ENCODE assay signal across 9 cellular contexts in the genomic region with DNA sequence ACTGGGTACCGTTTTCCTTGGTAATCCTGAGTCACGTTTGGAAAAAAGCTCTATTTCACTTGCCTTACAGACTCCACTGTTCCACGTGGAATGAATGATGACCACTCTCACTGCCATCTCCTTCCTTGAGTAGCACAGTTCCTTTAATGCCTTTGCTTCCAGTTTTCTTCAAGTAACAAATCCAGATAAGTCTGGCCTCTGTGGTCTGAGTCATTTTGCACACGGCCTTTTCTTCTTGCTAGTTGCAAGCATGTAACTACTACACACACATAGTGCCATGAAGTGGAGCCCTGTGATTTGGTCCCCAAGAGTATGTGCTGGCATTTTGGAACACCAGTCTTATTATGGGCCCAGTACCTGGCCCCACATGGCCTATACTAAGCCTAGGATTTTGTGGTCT.
DNase-seq lines count a peak whose midpoint lies in the region; TF ChIP-seq lines count a peak whose summit lies in the region.
"Had no signal": no experiment of that assay in that cellular context is flagged by ENCODE, and none has a peak within 500 bp of the region (broad histone marks: within the 10 kb centered on the region; RNA-seq: fewer than 3 reads in every experiment).

No MANE protein-coding gene starts in this region.

- no peak overlapping the region for H4K91ac ChIP-seq in neuronal stem cell (ENCODE audit: low read depth, low read length, poor library complexity)

- H2AFZ ChIP-seq in neuronal stem cell (ENCODE audit: low read length), result no peak overlapping the region

- intact Hi-C loops in uterus (cut with DNase I; ENCODE audit: low total_unique reads), result no loop called here

- H2AK5ac ChIP-seq in neuronal stem cell (ENCODE audit: low read depth, low read length), result no peak overlapping the region

- no peak overlapping the region for H3K4ac ChIP-seq in neuronal stem cell (ENCODE audit: low read length)

- no peak overlapping the region for H2BK5ac ChIP-seq in neuronal stem cell (ENCODE audit: low read length)

- H2BK12ac ChIP-seq in neuronal stem cell (ENCODE audit: low read length), result no peak overlapping the region

- H3K9ac ChIP-seq in mucosa of rectum (ENCODE audit: low read depth in 1 of 2, low read length in 2 of 2) (no peak overlapping the region), neuronal stem cell (ENCODE audit: low read depth, low read length, poor library complexity) (no peak overlapping the region)

- DNase-seq in AG08396 (ENCODE audit: low spot score) (peak; percentile 43), NCI-H226 (peak; percentile 21), amygdala (lab: John Stamatoyannopoulos, UW) (no peak), uterus (no peak), neuronal stem cell (ENCODE audit: low spot score) (no peak), T1000 (lab: John Stamatoyannopoulos, UW) (no peak)
- DNase-seq: effector CD4-positive, alpha-beta T cell had no signal

- H4K8ac ChIP-seq in neuronal stem cell (ENCODE audit: low read depth, low read length), result no peak overlapping the region

- H3K14ac ChIP-seq in neuronal stem cell (ENCODE audit: low read length), result no peak overlapping the region

- peak overlapping the region; percentile 79 for H3K27ac ChIP-seq in cingulate gyrus (ENCODE audit: low read depth, low read length)
- H3K27ac ChIP-seq in mucosa of rectum (ENCODE audit: low read depth in 2 of 2, low read length in 2 of 2), result peak overlapping the region; percentile 57 to 64
- peak overlapping the region in 1 of 2 donors; percentile 85 for H3K27ac ChIP-seq in uterus
- H3K27ac ChIP-seq in neuronal stem cell (replicated peaks; ENCODE audit: low read length), result no peak overlapping the region

- H3K79me1 ChIP-seq in neuronal stem cell (ENCODE audit: low read depth, low read length), result no peaks in the 10 kb centered on the region

- H3K9me3 ChIP-seq in mucosa of rectum (ENCODE audit: control insufficient read depth in 2 of 2, low read length in 2 of 2) (no peaks in the 10 kb centered on the region), uterus (no peaks in the 10 kb centered on the region), neuronal stem cell (replicated peaks in 1 of 2; ENCODE audit: control insufficient read depth in 2 of 2, insufficient read depth in 1 of 2, low read depth in 1 of 2, low read length in 2 of 2) (peaks cover 2 to 13% of the 10 kb centered on the region in 2 donors)

- H2BK120ac ChIP-seq in neuronal stem cell (ENCODE audit: low read depth, low read length), result no peak overlapping the region

- TF ChIP-seq CTCF in uterus (IDR thresholded peaks at IDR 0.05), result no peak

- WGBS in neuronal stem cell (ENCODE audit: extremely low coverage in 2 of 2, insufficient read length in 2 of 2, insufficient replicate concordance in 1 of 2), 2 donors, result no CpG with 5 or more reads among the region's 4 CpGs

- H3K4me2 ChIP-seq in neuronal stem cell (ENCODE audit: insufficient read depth, low read length, poor library complexity, severe bottlenecking), result no peak overlapping the region

- H3K4me1 ChIP-seq in mucosa of rectum (ENCODE audit: control insufficient read depth in 2 of 2, insufficient read depth in 2 of 2, low read length in 2 of 2) (peaks cover 0 to 2% of the 10 kb centered on the region in 2 donors), uterus (no peaks in the 10 kb centered on the region), neuronal stem cell (ENCODE audit: control insufficient read depth in 2 of 2, insufficient read depth in 1 of 2, low read depth in 1 of 2, low read length in 2 of 2) (peaks cover 1 to 15% of the 10 kb centered on the region in 2 donors)

- no peak overlapping the region for H2BK15ac ChIP-seq in neuronal stem cell (ENCODE audit: low read length)

- H3K4me3 ChIP-seq in mucosa of rectum (ENCODE audit: low read length in 2 of 2) (no peak overlapping the region), uterus (no peak overlapping the region), neuronal stem cell (ENCODE audit: low read length in 2 of 2) (no peak overlapping the region)

- TF ChIP-seq POLR2A in uterus (IDR thresholded peaks at IDR 0.05), result no peak

- no peak overlapping the region for H3K18ac ChIP-seq in neuronal stem cell (ENCODE audit: low read length)

- H3K36me3 ChIP-seq in mucosa of rectum (ENCODE audit: control insufficient read depth in 2 of 2, insufficient read depth in 2 of 2, low read length in 2 of 2) (peaks cover 6 to 8% of the 10 kb centered on the region in 2 donors), uterus (no peaks in the 10 kb centered on the region), neuronal stem cell (replicated peaks in 1 of 2; ENCODE audit: control insufficient read depth in 2 of 2, insufficient read depth in 2 of 2, low read length in 2 of 2) (peaks cover 14 to 34% of the 10 kb centered on the region in 2 donors)

- H3K27me3 ChIP-seq in mucosa of rectum (ENCODE audit: control insufficient read depth in 2 of 2, insufficient read depth in 2 of 2, low read length in 2 of 2) (no peaks in the 10 kb centered on the region), uterus (no peaks in the 10 kb centered on the region), neuronal stem cell (ENCODE audit: control insufficient read depth in 3 of 3, insufficient read depth in 3 of 3, low read depth in 1 of 3, low read length in 3 of 3) (no peaks in the 10 kb centered on the region)

- H3K23ac ChIP-seq in neuronal stem cell (ENCODE audit: low read depth, low read length, poor library complexity), result no peak overlapping the region

Comparison
In these comparisons a context has a peak if more than half of its experiments do, and no peak if none do; other contexts are left out.
1. DNase-seq: peak in AG08396 (single experiment) and NCI-H226 (single experiment); none in amygdala (0 of 56), uterus (0 of 2), neuronal stem cell (single experiment) and T1000 (single experiment).